11 cellular contexts compared by ENCODE assay signal in the genomic region with DNA sequence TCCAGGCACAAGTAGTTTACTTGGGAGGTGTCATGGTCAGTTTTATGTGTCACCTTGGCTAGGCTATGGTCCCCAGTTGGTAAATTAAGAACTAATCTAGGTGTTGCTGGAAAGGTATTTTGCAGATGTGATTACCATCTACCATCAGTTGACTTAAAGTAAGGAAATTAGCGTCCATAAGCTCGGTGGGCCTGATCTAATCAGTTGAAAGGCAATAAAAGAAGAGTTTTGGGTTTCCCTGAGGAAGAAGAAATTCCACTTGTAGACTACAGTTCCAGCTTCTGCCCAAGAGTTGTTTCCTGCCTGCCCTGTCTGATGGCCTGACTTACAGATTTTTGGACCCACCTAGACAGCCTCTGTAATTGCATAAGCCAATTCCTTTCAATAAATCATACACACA.
"Had no signal": no experiment of that assay in that cellular context is flagged by ENCODE, and none has a peak within 500 bp of the region (broad histone marks: within the 10 kb centered on the region; RNA-seq: fewer than 3 reads in every experiment).

No MANE protein-coding gene starts in this region.

- FAIRE-seq: H1, H54 had no signal

- H3K27ac Mint-ChIP-seq: GM23338, H9, HFFc6 had no signal

- H3K4me3 ChIP-seq: GM23248, GM23338, HAP-1 had no signal

- H3K27ac ChIP-seq: GM23248 had no signal

- H3K4me1 Mint-ChIP-seq: GM23338, H9 had no signal

- ATAC-seq: GM23338, HCT116 had no signal

- H3K4me3 Mint-ChIP-seq: GM23338, H9, HFFc6 had no signal

- H3K4me2 ChIP-seq: GM23338 had no signal

- H3K9ac ChIP-seq: GM23248 had no signal

- H2AFZ ChIP-seq: GM23248, GM23338 had no signal

- DNase-seq: GOT3, H7, H9, HCEC 1CT, HFFc6 had no signal

- H3K36me3 ChIP-seq: HAP-1 had no signal

- H3K4me1 ChIP-seq: HAP-1 had no signal
